9 cellular contexts compared by ENCODE assay signal in genomic region chr6:142822882-142823578, GRCh38.
A peak's percentile ranks its signal among the peaks of the same experiment; 100 is the strongest.
DNase-seq lines count a peak whose midpoint lies in the region; ATAC-seq and TF ChIP-seq lines count a peak whose summit lies in the region.
"Had no signal": no experiment of that assay in that cellular context is flagged by ENCODE, and none has a peak within 500 bp of the region (broad histone marks: within the 10 kb centered on the region; RNA-seq: fewer than 3 reads in every experiment).

No MANE protein-coding gene starts in this region.

- H3K36me3 Mint-ChIP-seq in activated naive CD8-positive, alpha-beta T cell treated with anti-CD3 and anti-CD28 coated beads for 36 hours: peaks cover 59% of the 10 kb centered on the region
- H3K36me3 Mint-ChIP-seq in neural crest cell (ENCODE audit: low read depth): no peaks in the 10 kb centered on the region

- H3K27me3 Mint-ChIP-seq in activated naive CD8-positive, alpha-beta T cell treated with anti-CD3 and anti-CD28 coated beads for 36 hours: no peaks in the 10 kb centered on the region
- H3K27me3 Mint-ChIP-seq in neural crest cell (ENCODE audit: low read depth): no peaks in the 10 kb centered on the region

- ATAC-seq in GM18870 (IDR thresholded peaks at IDR 0.05; ENCODE audit: unreplicated experiment): no peak

- H3K27ac Mint-ChIP-seq in activated naive CD8-positive, alpha-beta T cell treated with anti-CD3 and anti-CD28 coated beads for 36 hours: peak overlapping the region; percentile 96
- no peak overlapping the region for H3K27ac Mint-ChIP-seq in neural crest cell (ENCODE audit: unreplicated experiment)

- H3K9me3 Mint-ChIP-seq in activated naive CD8-positive, alpha-beta T cell treated with anti-CD3 and anti-CD28 coated beads for 36 hours: no peaks in the 10 kb centered on the region
- no peaks in the 10 kb centered on the region for H3K9me3 Mint-ChIP-seq in neural crest cell

- H3K4me1 Mint-ChIP-seq in activated naive CD8-positive, alpha-beta T cell treated with anti-CD3 and anti-CD28 coated beads for 36 hours: peaks cover 59% of the 10 kb centered on the region
- H3K4me1 Mint-ChIP-seq in neural crest cell: peaks cover 10% of the 10 kb centered on the region

- DNase-seq in DMS53 (lab: John Stamatoyannopoulos, UW): peak; percentile 57
- DNase-seq in DMS53 treated with DMSO at 0.1 percent for 48 hours (lab: John Stamatoyannopoulos, UW; ENCODE audit: unreplicated experiment): no peak
- DNase-seq in NCI-H1105 (lab: John Stamatoyannopoulos, UW): peak; percentile 52
- DNase-seq in activated naive CD8-positive, alpha-beta T cell treated with anti-CD3 and anti-CD28 coated beads for 36 hours: peak; percentile 35
- DNase-seq in neural crest cell (ENCODE audit: low read depth, low spot score): no peak
- DNase-seq in NCI-H128 (lab: John Stamatoyannopoulos, UW; ENCODE audit: unreplicated experiment): no peak
- DNase-seq in KG1 (lab: John Stamatoyannopoulos, UW): no peak
- DNase-seq: NCI-H1436 treated with DMSO at 0.1 percent for 48 hours had no signal

- TF ChIP-seq CTCF in neural crest cell (conservative IDR thresholded peaks at IDR 0.05): peak; percentile 54

- H3K4me3 Mint-ChIP-seq in activated naive CD8-positive, alpha-beta T cell treated with anti-CD3 and anti-CD28 coated beads for 36 hours: peak overlapping the region; percentile 59
- H3K4me3 Mint-ChIP-seq in neural crest cell: no peak overlapping the region

Comparison
In these comparisons a context has a peak if more than half of its experiments do, and no peak if none do; other contexts are left out.
1. DNase-seq: peak in DMS53 (single experiment), NCI-H1105 (single experiment) and activated naive CD8-positive, alpha-beta T cell treated with anti-CD3 and anti-CD28 coated beads for 36 hours (single experiment); none in DMS53 treated with DMSO at 0.1 percent for 48 hours (single experiment), neural crest cell (single experiment), NCI-H128 (single experiment) and KG1 (single experiment).